ENCODE assay signal across 9 cellular contexts in the genomic region with DNA sequence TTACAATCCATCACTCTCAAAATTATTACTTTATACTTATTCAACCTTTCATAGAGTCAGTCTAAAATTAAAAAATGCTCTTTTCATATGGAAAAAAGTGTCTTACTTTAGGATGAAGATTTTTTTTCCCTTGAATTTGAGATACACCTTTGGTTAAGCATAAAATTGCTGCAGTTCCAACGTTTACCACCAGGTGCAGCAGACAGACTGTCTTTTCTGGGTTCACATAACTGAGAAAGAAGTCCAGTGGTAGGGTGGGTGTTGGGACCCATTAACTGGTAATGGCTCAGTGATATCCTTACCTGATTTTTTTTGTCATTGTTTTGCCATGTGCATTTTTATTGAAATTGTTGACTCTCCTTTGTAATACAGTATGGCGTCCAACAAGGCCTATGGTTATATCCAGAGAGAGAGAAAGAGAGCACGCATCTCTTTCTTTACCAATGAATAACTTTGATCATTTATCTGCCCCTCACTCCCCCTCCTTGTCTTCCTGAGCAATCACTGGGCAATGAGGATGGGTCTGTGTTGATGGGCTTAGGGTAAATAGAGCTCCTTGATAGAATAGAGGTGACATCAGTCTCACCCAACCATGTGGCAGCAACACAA.
DNase-seq lines count a peak whose midpoint lies in the region; ATAC-seq and TF ChIP-seq lines count a peak whose summit lies in the region.
"Had no signal": no experiment of that assay in that cellular context is flagged by ENCODE, and none has a peak within 500 bp of the region (broad histone marks: within the 10 kb centered on the region; RNA-seq: fewer than 3 reads in every experiment).

No MANE protein-coding gene starts in this region.

- DNase-seq in heart right ventricle (no peak), left ventricle myocardium superior (no peak), NT2/D1 (ENCODE audit: low read depth, low spot score) (peak; percentile 25), epithelial cell of proximal tubule (ENCODE audit: low read depth) (no peak), upper lobe of right lung (no peak), SIG-M5 (lab: John Stamatoyannopoulos, UW) (no peak)
- no peak for DNase-seq in stimulated activated naive B cell treated with anti-CD40 and anti-IgM and Interleukin-4, amounts not matched to agents 10 μg/mL and 1 μg/mL and 100 μg/mL, for 72 hours

- H3K9ac ChIP-seq in NT2/D1 (ENCODE audit: insufficient read length, low read depth), result no peak overlapping the region

- H3K27ac ChIP-seq in heart right ventricle (no peak overlapping the region), upper lobe of right lung (no peak overlapping the region)

- WGBS in heart right ventricle, 2 donors, result 68 to 72% methylated on average over 3 of the region's 3 CpGs

- H3K9me3 ChIP-seq in heart right ventricle (no peaks in the 10 kb centered on the region), NT2/D1 (ENCODE audit: insufficient read depth, low read length) (no peaks in the 10 kb centered on the region), upper lobe of right lung (no peaks in the 10 kb centered on the region)

- peaks cover 5 to 8% of the 10 kb centered on the region in 2 donors for H3K9me3 Mint-ChIP-seq in stimulated activated naive B cell treated with anti-CD40 and anti-IgM and Interleukin-4, amounts not matched to agents 10 μg/mL and 1 μg/mL and 100 μg/mL, for 72 hours

- no peaks in the 10 kb centered on the region for H3K36me3 Mint-ChIP-seq in stimulated activated naive B cell treated with anti-CD40 and anti-IgM and Interleukin-4, amounts not matched to agents 10 μg/mL and 1 μg/mL and 100 μg/mL, for 72 hours

- peaks cover 0 to 2% (median 0%) of the 10 kb centered on the region in 9 donors for H3K36me3 ChIP-seq in heart right ventricle
- peaks cover 3% of the 10 kb centered on the region for H3K36me3 ChIP-seq in NT2/D1 (ENCODE audit: insufficient read depth, insufficient read length, low read length)
- no peaks in the 10 kb centered on the region for H3K36me3 ChIP-seq in upper lobe of right lung

- no peak overlapping the region for H3K4me3 Mint-ChIP-seq in stimulated activated naive B cell treated with anti-CD40 and anti-IgM and Interleukin-4, amounts not matched to agents 10 μg/mL and 1 μg/mL and 100 μg/mL, for 72 hours

- H3K4me1 ChIP-seq in heart right ventricle (peaks cover 0 to 17% (median 2%) of the 10 kb centered on the region in 9 donors), NT2/D1 (ENCODE audit: insufficient read depth, insufficient read length) (no peaks in the 10 kb centered on the region), upper lobe of right lung (no peaks in the 10 kb centered on the region)

- TF ChIP-seq CTCF in heart right ventricle (IDR thresholded peaks at IDR 0.05) (peak in 8 of 9 donors; percentile 39 to 62 (median 53)), epithelial cell of proximal tubule (conservative IDR thresholded peaks at IDR 0.05; ENCODE audit: low read depth, low read length) (peak; percentile 58), upper lobe of right lung (IDR thresholded peaks at IDR 0.05) (peak; percentile 53)

- H3K4me1 Mint-ChIP-seq in stimulated activated naive B cell treated with anti-CD40 and anti-IgM and Interleukin-4, amounts not matched to agents 10 μg/mL and 1 μg/mL and 100 μg/mL, for 72 hours, result no peaks in the 10 kb centered on the region

- H3K4me3 ChIP-seq in heart right ventricle (no peak overlapping the region), NT2/D1 (ENCODE audit: insufficient read length, low read depth) (no peak overlapping the region), epithelial cell of proximal tubule (ENCODE audit: low read depth, low read length) (no peak overlapping the region), upper lobe of right lung (no peak overlapping the region)
- H3K4me3 ChIP-seq: lung had no signal

- H3K27ac Mint-ChIP-seq in stimulated activated naive B cell treated with anti-CD40 and anti-IgM and Interleukin-4, amounts not matched to agents 10 μg/mL and 1 μg/mL and 100 μg/mL, for 72 hours, result no peak overlapping the region

- no peak for ATAC-seq in heart right ventricle
- ATAC-seq in left ventricle myocardium superior, result no peak
- ATAC-seq in upper lobe of right lung, result no peak
- ATAC-seq in stimulated activated naive B cell treated with anti-CD40 and anti-IgM and Interleukin-4, amounts not matched to agents 10 μg/mL and 1 μg/mL and 100 μg/mL, for 72 hours (replicated peaks), result no peak
- no peak for ATAC-seq in HG03442 (IDR thresholded peaks at IDR 0.05; ENCODE audit: unreplicated experiment)

- H3K27me3 ChIP-seq in heart right ventricle (no peaks in the 10 kb centered on the region), NT2/D1 (ENCODE audit: insufficient read depth, insufficient read length) (no peaks in the 10 kb centered on the region), upper lobe of right lung (no peaks in the 10 kb centered on the region)

- intact Hi-C loops in heart right ventricle (cut with DNase I) (no loop called here), left ventricle myocardium superior (cut with micrococcal nuclease) (no loop called here), upper lobe of right lung (cut with DNase I) (no loop called here)

- H3K27me3 Mint-ChIP-seq in stimulated activated naive B cell treated with anti-CD40 and anti-IgM and Interleukin-4, amounts not matched to agents 10 μg/mL and 1 μg/mL and 100 μg/mL, for 72 hours, result no peaks in the 10 kb centered on the region
